31 cellular contexts compared by ENCODE assay signal in the genomic region with DNA sequence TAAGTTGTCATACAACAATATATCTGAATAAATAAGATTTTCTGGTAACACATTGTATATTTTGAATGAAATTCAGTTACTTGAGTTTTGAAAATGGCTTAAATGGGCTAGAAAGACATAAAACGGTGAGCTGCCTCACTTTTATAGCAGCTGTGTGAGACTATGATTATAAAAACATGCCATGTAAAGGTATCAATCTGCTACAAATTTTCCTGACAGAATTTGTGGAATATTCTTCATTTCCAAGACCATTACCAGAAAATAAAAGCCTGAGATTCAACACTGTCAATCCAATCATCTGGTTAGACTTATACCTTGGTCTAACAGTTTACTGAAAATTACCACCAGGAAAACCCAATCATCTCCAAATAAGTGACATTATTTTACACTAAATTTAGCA.
DNase-seq lines count a peak whose midpoint lies in the region; TF ChIP-seq lines count a peak whose summit lies in the region.
"Had no signal": no experiment of that assay in that cellular context is flagged by ENCODE, and none has a peak within 500 bp of the region (broad histone marks: within the 10 kb centered on the region; RNA-seq: fewer than 3 reads in every experiment).

No MANE protein-coding gene starts in this region.

- peaks cover 5% of the 10 kb centered on the region for H3K9me3 Mint-ChIP-seq in neural progenitor cell
- H3K9me3 Mint-ChIP-seq: CD4-positive, alpha-beta T cell had no signal

- peak overlapping the region; percentile 13 for H3K27ac Mint-ChIP-seq in neural progenitor cell
- H3K27ac Mint-ChIP-seq: B cell; CD14-positive monocyte; CD4-positive, alpha-beta memory T cell; CD4-positive, alpha-beta T cell; CD4-positive, CD25-positive, alpha-beta regulatory T cell; CD8-positive, alpha-beta memory T cell; CD8-positive, alpha-beta T cell had no signal

- no peaks in the 10 kb centered on the region for H3K9me3 ChIP-seq in neural cell (ENCODE audit: low read length)
- H3K9me3 ChIP-seq in neural progenitor cell (ENCODE audit: low read depth): no peaks in the 10 kb centered on the region
- H3K9me3 ChIP-seq: A549, BE2C, BLaER1, Caco-2 had no signal

- H3K27ac ChIP-seq in neural cell (ENCODE audit: low read length): no peak overlapping the region
- no peak overlapping the region for H3K27ac ChIP-seq in neural progenitor cell
- H3K27ac ChIP-seq: 22Rv1; BLaER1; BLaER1 treated with 17β-estradiol and CSF1 and Interleukin-3, amounts not matched to agents 10 nM and 100 nM; C4-2B had no signal

- no peaks in the 10 kb centered on the region for H3K4me1 Mint-ChIP-seq in neural progenitor cell
- H3K4me1 Mint-ChIP-seq: B cell; CD14-positive monocyte; CD4-positive, alpha-beta memory T cell; CD4-positive, CD25-positive, alpha-beta regulatory T cell; CD8-positive, alpha-beta memory T cell had no signal

- H3K9ac ChIP-seq in neural cell (ENCODE audit: low read length) (no peak overlapping the region), neural progenitor cell (no peak overlapping the region)
- H3K9ac ChIP-seq: BLaER1; BLaER1 treated with 17β-estradiol and CSF1 and Interleukin-3, amounts not matched to agents 10 nM and 100 nM had no signal

- peak; percentile 44 for TF ChIP-seq EP300 in neural cell (conservative IDR thresholded peaks at IDR 0.05; ENCODE audit: poor library complexity, severe bottlenecking)

- TF ChIP-seq CTCF in neural cell (IDR thresholded peaks at IDR 0.05; ENCODE audit: poor library complexity, severe bottlenecking) (no peak), neural progenitor cell (IDR thresholded peaks at IDR 0.05) (no peak)

- H3F3A ChIP-seq in neural cell (ENCODE audit: insufficient read depth, low read length, poor library complexity, severe bottlenecking) (no peaks in the 10 kb centered on the region), neural progenitor cell (ENCODE audit: low read depth) (no peaks in the 10 kb centered on the region)

- no peaks in the 10 kb centered on the region for H3K9me2 ChIP-seq in neural cell (ENCODE audit: insufficient read depth, low read length)

- H3K4me1 ChIP-seq in neural progenitor cell: no peaks in the 10 kb centered on the region
- H3K4me1 ChIP-seq: BE2C; BLaER1; BLaER1 treated with 17β-estradiol and CSF1 and Interleukin-3, amounts not matched to agents 10 nM and 100 nM; Caco-2 had no signal

- H4K20me1 ChIP-seq in neural cell (ENCODE audit: insufficient read depth) (no peaks in the 10 kb centered on the region), neural progenitor cell (ENCODE audit: low read depth) (no peaks in the 10 kb centered on the region)
- H4K20me1 ChIP-seq: BLaER1; BLaER1 treated with 17β-estradiol and CSF1 and Interleukin-3, amounts not matched to agents 10 nM and 100 nM had no signal

- H3K36me3 ChIP-seq in neural cell (ENCODE audit: insufficient read depth, low read length) (no peaks in the 10 kb centered on the region), neural progenitor cell (no peaks in the 10 kb centered on the region)
- H3K36me3 ChIP-seq: BE2C; BLaER1; BLaER1 treated with 17β-estradiol and CSF1 and Interleukin-3, amounts not matched to agents 10 nM and 100 nM had no signal

- H3K4me3 ChIP-seq in neural cell (ENCODE audit: low read length) (no peak overlapping the region), neural progenitor cell (no peak overlapping the region)
- H3K4me3 ChIP-seq: A549; BLaER1; BLaER1 treated with 17β-estradiol and CSF1 and Interleukin-3, amounts not matched to agents 10 nM and 100 nM had no signal

- DNase-seq in neural progenitor cell (ENCODE audit: low spot score) (no peak), putamen (ENCODE audit: low spot score) (no peak)
- no peak for DNase-seq in activated CD8-positive, alpha-beta memory T cell treated with anti-CD3 and anti-CD28 coated beads, Interleukin-2, amount 50 U/mL, for 48 hours
- DNase-seq: 8988T; ACHN; AML-193; BE2C; C1 segment of cervical spinal cord; Caco-2; Calu3; CD4-positive, alpha-beta memory T cell; CD4-positive, alpha-beta T cell; CD4-positive, CD25-positive, alpha-beta regulatory T cell; CD8-positive, alpha-beta memory T cell; CD8-positive, alpha-beta T cell; COR-L47; DMS 273 treated with DMSO at 0.1 percent for 48 hours; DMS153; DMS53; DMS79; DMS79 treated with DMSO at 0.1 percent for 48 hours; DND-41; EL had no signal

- H2AFZ ChIP-seq in neural cell (ENCODE audit: low read depth, low read length) (no peak overlapping the region), neural progenitor cell (replicated peaks) (no peak overlapping the region)

- no peak for TF ChIP-seq RAD21 in neural cell (conservative IDR thresholded peaks at IDR 0.05)

- no peaks in the 10 kb centered on the region for H3K36me3 Mint-ChIP-seq in neural progenitor cell
- H3K36me3 Mint-ChIP-seq: CD14-positive monocyte; CD4-positive, alpha-beta memory T cell; CD4-positive, CD25-positive, alpha-beta regulatory T cell; CD8-positive, alpha-beta memory T cell; CD8-positive, alpha-beta T cell had no signal

- no peaks in the 10 kb centered on the region for H3K79me2 ChIP-seq in neural cell (replicated peaks; ENCODE audit: insufficient read depth, low read length)
- no peaks in the 10 kb centered on the region for H3K79me2 ChIP-seq in neural progenitor cell (ENCODE audit: low read depth)

- H3K27me3 ChIP-seq in neural cell (ENCODE audit: insufficient read depth, low read depth, low read length) (no peaks in the 10 kb centered on the region), neural progenitor cell (no peaks in the 10 kb centered on the region)
- H3K27me3 ChIP-seq: BE2C; BLaER1; BLaER1 treated with 17β-estradiol and CSF1 and Interleukin-3, amounts not matched to agents 10 nM and 100 nM had no signal

- H3K4me2 ChIP-seq in neural cell (ENCODE audit: low read length) (no peak overlapping the region), neural progenitor cell (no peak overlapping the region)
- H3K4me2 ChIP-seq: A549; BLaER1; BLaER1 treated with 17β-estradiol and CSF1 and Interleukin-3, amounts not matched to agents 10 nM and 100 nM had no signal

- H3K27me3 Mint-ChIP-seq in neural progenitor cell (ENCODE audit: insufficient read depth, low read depth): peaks cover 2% of the 10 kb centered on the region
- H3K27me3 Mint-ChIP-seq: B cell; CD4-positive, alpha-beta memory T cell; CD4-positive, alpha-beta T cell; CD4-positive, CD25-positive, alpha-beta regulatory T cell; CD8-positive, alpha-beta memory T cell had no signal

- H3K4me3 Mint-ChIP-seq in neural progenitor cell: no peak overlapping the region
- H3K4me3 Mint-ChIP-seq: B cell; CD14-positive monocyte; CD4-positive, alpha-beta memory T cell; CD4-positive, alpha-beta T cell; CD4-positive, CD25-positive, alpha-beta regulatory T cell; CD8-positive, alpha-beta memory T cell; CD8-positive, alpha-beta T cell had no signal

TF ChIP-seq in neural cell, 6 proteins besides CTCF, POLR2A, EP300 and RAD21:
- TF ChIP-seq, protein P1, sequence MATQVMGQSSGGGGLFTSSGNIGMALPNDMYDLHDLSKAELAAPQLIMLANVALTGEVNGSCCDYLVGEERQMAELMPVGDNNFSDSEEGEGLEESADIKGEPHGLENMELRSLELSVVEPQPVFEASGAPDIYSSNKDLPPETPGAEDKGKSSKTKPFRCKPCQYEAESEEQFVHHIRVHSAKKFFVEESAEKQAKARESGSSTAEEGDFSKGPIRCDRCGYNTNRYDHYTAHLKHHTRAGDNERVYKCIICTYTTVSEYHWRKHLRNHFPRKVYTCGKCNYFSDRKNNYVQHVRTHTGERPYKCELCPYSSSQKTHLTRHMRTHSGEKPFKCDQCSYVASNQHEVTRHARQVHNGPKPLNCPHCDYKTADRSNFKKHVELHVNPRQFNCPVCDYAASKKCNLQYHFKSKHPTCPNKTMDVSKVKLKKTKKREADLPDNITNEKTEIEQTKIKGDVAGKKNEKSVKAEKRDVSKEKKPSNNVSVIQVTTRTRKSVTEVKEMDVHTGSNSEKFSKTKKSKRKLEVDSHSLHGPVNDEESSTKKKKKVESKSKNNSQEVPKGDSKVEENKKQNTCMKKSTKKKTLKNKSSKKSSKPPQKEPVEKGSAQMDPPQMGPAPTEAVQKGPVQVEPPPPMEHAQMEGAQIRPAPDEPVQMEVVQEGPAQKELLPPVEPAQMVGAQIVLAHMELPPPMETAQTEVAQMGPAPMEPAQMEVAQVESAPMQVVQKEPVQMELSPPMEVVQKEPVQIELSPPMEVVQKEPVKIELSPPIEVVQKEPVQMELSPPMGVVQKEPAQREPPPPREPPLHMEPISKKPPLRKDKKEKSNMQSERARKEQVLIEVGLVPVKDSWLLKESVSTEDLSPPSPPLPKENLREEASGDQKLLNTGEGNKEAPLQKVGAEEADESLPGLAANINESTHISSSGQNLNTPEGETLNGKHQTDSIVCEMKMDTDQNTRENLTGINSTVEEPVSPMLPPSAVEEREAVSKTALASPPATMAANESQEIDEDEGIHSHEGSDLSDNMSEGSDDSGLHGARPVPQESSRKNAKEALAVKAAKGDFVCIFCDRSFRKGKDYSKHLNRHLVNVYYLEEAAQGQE (IDR thresholded peaks at IDR 0.05; ENCODE audit: borderline replicate concordance): peak; percentile 94
- TF ChIP-seq MXI1 (conservative IDR thresholded peaks at IDR 0.05; ENCODE audit: poor library complexity, severe bottlenecking): no peak
- no peak for TF ChIP-seq TAF1 (IDR thresholded peaks at IDR 0.05; ENCODE audit: low read depth)
